ENCODE assay signal across 11 cellular contexts in genomic region chr3:56977561-56977889, GRCh38.
"Had no signal": no experiment of that assay in that cellular context is flagged by ENCODE, and none has a peak within 500 bp of the region (broad histone marks: within the 10 kb centered on the region; RNA-seq: fewer than 3 reads in every experiment).

No MANE protein-coding gene starts in this region.

- H3K4me1 ChIP-seq: ascending aorta, parathyroid adenoma had no signal

- H2AFZ ChIP-seq: parathyroid adenoma had no signal

- H3K36me3 Mint-ChIP-seq: stimulated activated effector memory CD8-positive, alpha-beta T cell treated with anti-CD3 and anti-CD28 coated beads, Interleukin-12 subunit alpha, Interleukin-12 subunit beta, amount 100 ng/mL, for 72 hours had no signal

- H3K9me3 ChIP-seq: ascending aorta, transverse colon had no signal

- H3K27me3 Mint-ChIP-seq: activated naive CD8-positive, alpha-beta T cell treated with anti-CD3 and anti-CD28 coated beads, Interleukin-2, amount 50 U/mL, for 24 hours; activated T-cell treated with anti-CD3 and anti-CD28 coated beads, Interleukin-2, amount 50 U/mL, for 24 hours had no signal

- H3K27ac Mint-ChIP-seq: activated CD4-positive, alpha-beta T cell treated with anti-CD3 and anti-CD28 coated beads, Interleukin-2, amount 10 ng/mL, durations not matched to agents 24 days and 14 days; activated CD8-positive, alpha-beta T cell treated with anti-CD3 and anti-CD28 coated beads, Interleukin-2, amount 10 ng/mL, durations not matched to agents 7 days and 5 days; activated naive CD4-positive, alpha-beta T cell treated with anti-CD3 and anti-CD28 coated beads for 36 hours; activated naive CD8-positive, alpha-beta T cell treated with anti-CD3 and anti-CD28 coated beads, Interleukin-2, amount 50 U/mL, for 24 hours; activated T-cell treated with anti-CD3 and anti-CD28 coated beads, Interleukin-2, amount 50 U/mL, for 24 hours; stimulated activated effector memory CD8-positive, alpha-beta T cell treated with anti-CD3 and anti-CD28 coated beads, Interleukin-12 subunit alpha, Interleukin-12 subunit beta, amount 100 ng/mL, for 72 hours had no signal

- H3K4me3 Mint-ChIP-seq: activated CD4-positive, alpha-beta T cell treated with anti-CD3 and anti-CD28 coated beads, Interleukin-2, amount 10 ng/mL, durations not matched to agents 24 days and 14 days; activated CD8-positive, alpha-beta T cell treated with anti-CD3 and anti-CD28 coated beads, Interleukin-2, amount 10 ng/mL, durations not matched to agents 7 days and 5 days; activated naive CD4-positive, alpha-beta T cell treated with anti-CD3 and anti-CD28 coated beads for 36 hours; activated naive CD8-positive, alpha-beta T cell treated with anti-CD3 and anti-CD28 coated beads, Interleukin-2, amount 50 U/mL, for 24 hours; activated T-cell treated with anti-CD3 and anti-CD28 coated beads, Interleukin-2, amount 50 U/mL, for 24 hours; stimulated activated effector memory CD8-positive, alpha-beta T cell treated with anti-CD3 and anti-CD28 coated beads, Interleukin-12 subunit alpha, Interleukin-12 subunit beta, amount 100 ng/mL, for 72 hours had no signal

- H3K9ac ChIP-seq: parathyroid adenoma had no signal

- H3K36me3 ChIP-seq: ascending aorta, transverse colon had no signal

- H3K27ac ChIP-seq: ascending aorta, parathyroid adenoma, transverse colon had no signal

- H3K9me3 Mint-ChIP-seq: activated CD4-positive, alpha-beta T cell treated with anti-CD3 and anti-CD28 coated beads, Interleukin-2, amount 10 ng/mL, durations not matched to agents 24 days and 14 days; activated naive CD8-positive, alpha-beta T cell treated with anti-CD3 and anti-CD28 coated beads, Interleukin-2, amount 50 U/mL, for 24 hours; stimulated activated effector memory CD8-positive, alpha-beta T cell treated with anti-CD3 and anti-CD28 coated beads, Interleukin-12 subunit alpha, Interleukin-12 subunit beta, amount 100 ng/mL, for 72 hours had no signal

- H3K4me3 ChIP-seq: ascending aorta, transverse colon had no signal

- ATAC-seq: activated CD8-positive, alpha-beta T cell treated with anti-CD3 and anti-CD28 coated beads, Interleukin-2, amount 10 ng/mL, durations not matched to agents 7 days and 5 days; activated naive CD8-positive, alpha-beta T cell treated with anti-CD3 and anti-CD28 coated beads, Interleukin-2, amount 50 U/mL, for 24 hours; stimulated activated effector memory CD8-positive, alpha-beta T cell treated with anti-CD3 and anti-CD28 coated beads, Interleukin-12 subunit alpha, Interleukin-12 subunit beta, amount 100 ng/mL, for 72 hours had no signal

- DNase-seq: activated CD4-positive, alpha-beta T cell treated with anti-CD3 and anti-CD28 coated beads, Interleukin-2, amount 10 ng/mL, durations not matched to agents 24 days and 14 days; activated CD8-positive, alpha-beta T cell treated with anti-CD3 and anti-CD28 coated beads, Interleukin-2, amount 10 ng/mL, durations not matched to agents 7 days and 5 days; activated naive CD4-positive, alpha-beta T cell treated with anti-CD3 and anti-CD28 coated beads for 36 hours; activated naive CD8-positive, alpha-beta T cell treated with anti-CD3 and anti-CD28 coated beads, Interleukin-2, amount 50 U/mL, for 24 hours; activated T-cell treated with anti-CD3 and anti-CD28 coated beads, Interleukin-2, amount 50 U/mL, for 24 hours; effector CD8-positive, alpha-beta T cell; stimulated activated CD4-positive, alpha-beta T cell treated with anti-CD3 and anti-CD28 coated beads, Interleukin-4, amount 100 ng/mL, for 24 hours; transverse colon had no signal

- H3K27me3 ChIP-seq: ascending aorta, transverse colon had no signal
